In genomic region chr6:56570434-56571359, GRCh38 we compare ENCODE assay signal across 8 cellular contexts.
DNase-seq lines count a peak whose midpoint lies in the region; ATAC-seq and TF ChIP-seq lines count a peak whose summit lies in the region.

No MANE protein-coding gene starts in this region.

- DNase-seq in DMS53 treated with DMSO at 0.1 percent for 48 hours (lab: John Stamatoyannopoulos, UW; ENCODE audit: unreplicated experiment) (peak; percentile 70), NCI-H82 treated with DMSO at 0.1 percent for 48 hours (lab: John Stamatoyannopoulos, UW; ENCODE audit: unreplicated experiment) (peak; percentile 65), coronary artery (ENCODE audit: low spot score) (no peak), mesothelial cell of epicardium (ENCODE audit: low spot score in 2 of 2, unreplicated experiment in 2 of 2) (no peak)
- DNase-seq in effector CD8-positive, alpha-beta T cell (lab: John Stamatoyannopoulos, UW) = no peak

- H3K9me3 Mint-ChIP-seq in mesothelial cell of epicardium = no peaks in the 10 kb centered on the region

- peaks cover 19% of the 10 kb centered on the region for H3K4me1 Mint-ChIP-seq in mesothelial cell of epicardium

- peaks cover 9% of the 10 kb centered on the region for H3K36me3 Mint-ChIP-seq in mesothelial cell of epicardium

- H3K27ac ChIP-seq in coronary artery = no peak overlapping the region

- TF ChIP-seq CTCF in coronary artery (IDR thresholded peaks at IDR 0.05) = peak; percentile 43
- TF ChIP-seq CTCF in mesothelial cell of epicardium (IDR thresholded peaks at IDR 0.05; ENCODE audit: unreplicated experiment) = peak; percentile 50

- peak; percentile 80 for ATAC-seq in GM19372 (IDR thresholded peaks at IDR 0.05; ENCODE audit: low read depth, unreplicated experiment)
- peak; percentile 91 for ATAC-seq in HG03442 (IDR thresholded peaks at IDR 0.05; ENCODE audit: unreplicated experiment)
- ATAC-seq in GM21825 (IDR thresholded peaks at IDR 0.05; ENCODE audit: unreplicated experiment) = no peak

- no peak overlapping the region for H3K4me3 ChIP-seq in coronary artery

- H3K27ac Mint-ChIP-seq in mesothelial cell of epicardium = no peak overlapping the region

- no peak overlapping the region for H3K4me3 Mint-ChIP-seq in mesothelial cell of epicardium

- H3K27me3 Mint-ChIP-seq in mesothelial cell of epicardium (ENCODE audit: low read depth) = no peaks in the 10 kb centered on the region

Comparison
In these comparisons a context has a peak if more than half of its experiments do, and no peak if none do; other contexts are left out.
1. DNase-seq: peak in DMS53 treated with DMSO at 0.1 percent for 48 hours (single experiment) and NCI-H82 treated with DMSO at 0.1 percent for 48 hours (single experiment); none in coronary artery (single experiment), mesothelial cell of epicardium (0 of 2) and effector CD8-positive, alpha-beta T cell (single experiment).